ENCODE assay signal across 20 cellular contexts in genomic region chr5:118918232-118918631, GRCh38.
"Had no signal": no experiment of that assay in that cellular context is flagged by ENCODE, and none has a peak within 500 bp of the region (broad histone marks: within the 10 kb centered on the region; RNA-seq: fewer than 3 reads in every experiment).

No MANE protein-coding gene starts in this region.

- H3K9ac ChIP-seq: parathyroid adenoma had no signal

- H2AFZ ChIP-seq: parathyroid adenoma had no signal

- H3K9me3 ChIP-seq: ascending aorta, esophagus muscularis mucosa, gastroesophageal sphincter, thyroid gland had no signal

- H3K27me3 ChIP-seq: ascending aorta, esophagus muscularis mucosa, gastroesophageal sphincter, heart left ventricle, thyroid gland had no signal

- H3K4me3 ChIP-seq: ascending aorta, esophagus muscularis mucosa, gastroesophageal sphincter, heart left ventricle, lung, smooth muscle cell, thyroid gland had no signal

- H3K79me2 ChIP-seq: parathyroid adenoma had no signal

- H3K36me3 ChIP-seq: ascending aorta, esophagus muscularis mucosa, gastroesophageal sphincter, heart left ventricle, thyroid gland, WERI-Rb-1 had no signal

- H3K4me2 ChIP-seq: smooth muscle cell had no signal

- DNase-seq: activated CD4-positive, alpha-beta T cell treated with anti-CD3 and anti-CD28 coated beads for 36 hours; activated CD4-positive, alpha-beta T cell treated with anti-CD3 and anti-CD28 coated beads, Interleukin-2, amount 50 U/mL, for 48 hours; activated gamma-delta T cell; cerebellar nuclear complex; effector CD8-positive, alpha-beta T cell; heart left ventricle; kidney; stimulated activated CD4-positive, alpha-beta T cell treated with anti-CD3 and anti-CD28 coated beads, Interleukin-4, amount 100 ng/mL, for 1 hour; thyroid gland; WERI-Rb-1 had no signal

- ATAC-seq: activated CD4-positive, alpha-beta T cell treated with anti-CD3 and anti-CD28 coated beads for 36 hours; gastroesophageal sphincter; heart left ventricle; left lobe of liver; natural killer cell treated with Interleukin-12 subunit alpha and Interleukin-12 subunit beta and Interleukin-15 and Interleukin-18, amount 100 ng/mL, for 72 hours; sciatic nerve; stimulated activated effector memory CD8-positive, alpha-beta T cell treated with anti-CD3 and anti-CD28 coated beads, Interleukin-12 subunit alpha, Interleukin-12 subunit beta, amount 100 ng/mL, for 72 hours had no signal

- FAIRE-seq: kidney had no signal

- H3K4me1 ChIP-seq: ascending aorta, heart left ventricle, parathyroid adenoma, thyroid gland had no signal

- H3K27ac ChIP-seq: ascending aorta, esophagus muscularis mucosa, gastroesophageal sphincter, heart left ventricle, parathyroid adenoma, thyroid gland, WERI-Rb-1 had no signal
